In the genomic region with DNA sequence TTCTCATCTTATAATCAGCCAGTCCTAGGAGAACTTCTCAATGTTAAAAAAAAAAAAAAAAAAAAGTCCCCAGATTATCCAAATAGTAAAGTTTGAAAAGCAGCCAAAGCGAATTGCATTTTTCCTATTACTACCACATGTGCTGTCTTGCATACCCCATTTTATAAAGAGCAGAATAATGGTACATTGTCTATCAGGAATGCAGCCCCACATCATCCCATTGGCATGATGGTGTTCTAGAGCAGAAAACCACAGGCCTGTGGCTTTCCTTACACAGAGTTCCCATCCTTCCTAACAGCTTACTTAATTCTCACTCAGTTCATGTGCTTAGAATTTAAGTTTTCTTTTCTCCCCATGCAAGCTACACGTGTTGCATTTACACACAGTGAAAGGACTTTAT, we compare ENCODE assay signal across 14 cellular contexts.
DNase-seq lines count a peak whose midpoint lies in the region; ATAC-seq and TF ChIP-seq lines count a peak whose summit lies in the region.
"Had no signal": no experiment of that assay in that cellular context is flagged by ENCODE, and none has a peak within 500 bp of the region (broad histone marks: within the 10 kb centered on the region; RNA-seq: fewer than 3 reads in every experiment).

No MANE protein-coding gene starts in this region.

- TF ChIP-seq CTCF in foreskin keratinocyte (conservative IDR thresholded peaks at IDR 0.05) (no peak), mesothelial cell of epicardium (IDR thresholded peaks at IDR 0.05; ENCODE audit: unreplicated experiment) (no peak)

- H3K27me3 Mint-ChIP-seq in mesothelial cell of epicardium (ENCODE audit: low read depth) = no peaks in the 10 kb centered on the region
- H3K27me3 Mint-ChIP-seq: activated CD4-positive, alpha-beta memory T cell treated with anti-CD3 and anti-CD28 coated beads, Interleukin-2, amount 10 ng/mL, durations not matched to agents 7 days and 5 days; CD4-positive, alpha-beta memory T cell had no signal

- ATAC-seq in foreskin keratinocyte (peak; percentile 98), HG03442 (IDR thresholded peaks at IDR 0.05; ENCODE audit: unreplicated experiment) (no peak)
- ATAC-seq: psoas muscle had no signal

- no peaks in the 10 kb centered on the region for H3K27me3 ChIP-seq in foreskin keratinocyte
- H3K27me3 ChIP-seq: tibial nerve had no signal

- H3K4me1 Mint-ChIP-seq in mesothelial cell of epicardium = no peaks in the 10 kb centered on the region
- H3K4me1 Mint-ChIP-seq: activated CD4-positive, alpha-beta memory T cell treated with anti-CD3 and anti-CD28 coated beads, Interleukin-2, amount 10 ng/mL, durations not matched to agents 7 days and 5 days; CD4-positive, alpha-beta memory T cell had no signal

- no peak overlapping the region for H3K4me3 Mint-ChIP-seq in mesothelial cell of epicardium
- H3K4me3 Mint-ChIP-seq: activated CD4-positive, alpha-beta memory T cell treated with anti-CD3 and anti-CD28 coated beads, Interleukin-2, amount 10 ng/mL, durations not matched to agents 7 days and 5 days; CD4-positive, alpha-beta memory T cell had no signal

- H3K27ac ChIP-seq in foreskin keratinocyte = peak overlapping the region; percentile 5
- H3K27ac ChIP-seq: psoas muscle had no signal

- H3K9me3 Mint-ChIP-seq in mesothelial cell of epicardium = peaks cover 5% of the 10 kb centered on the region
- H3K9me3 Mint-ChIP-seq: activated CD4-positive, alpha-beta memory T cell treated with anti-CD3 and anti-CD28 coated beads, Interleukin-2, amount 10 ng/mL, durations not matched to agents 7 days and 5 days had no signal

- H3K4me1 ChIP-seq in foreskin keratinocyte = peaks cover 26% of the 10 kb centered on the region
- H3K4me1 ChIP-seq: psoas muscle had no signal

- no peak overlapping the region for H3K27ac Mint-ChIP-seq in mesothelial cell of epicardium
- H3K27ac Mint-ChIP-seq: activated CD4-positive, alpha-beta memory T cell treated with anti-CD3 and anti-CD28 coated beads, Interleukin-2, amount 10 ng/mL, durations not matched to agents 7 days and 5 days; CD4-positive, alpha-beta memory T cell had no signal

- H3K36me3 Mint-ChIP-seq in mesothelial cell of epicardium = no peaks in the 10 kb centered on the region

- DNase-seq in HS-5 (ENCODE audit: low read depth) (peak; percentile 94), astrocyte of the hippocampus (ENCODE audit: low read depth, low spot score) (peak; percentile 91), foreskin keratinocyte (peak; percentile 96 to 97), mesothelial cell of epicardium (ENCODE audit: low spot score in 2 of 2, unreplicated experiment in 2 of 2) (no peak), D341Med (ENCODE audit: low spot score) (no peak), SK-N-DZ (ENCODE audit: low spot score) (no peak)
- DNase-seq: activated CD4-positive, alpha-beta memory T cell treated with anti-CD3 and anti-CD28 coated beads, Interleukin-2, amount 10 ng/mL, durations not matched to agents 7 days and 5 days; amygdala; CD4-positive, alpha-beta memory T cell; kidney; psoas muscle; SIG-M5 had no signal

Comparison
In these comparisons a context has a peak if more than half of its experiments do, and no peak if none do; other contexts are left out.
1. DNase-seq: peak in HS-5 (single experiment), astrocyte of the hippocampus (single experiment) and foreskin keratinocyte (2 of 2); none in mesothelial cell of epicardium (0 of 2), D341Med (single experiment) and SK-N-DZ (single experiment).